Comparison of ENCODE assay signal across 16 cellular contexts in the genomic region with DNA sequence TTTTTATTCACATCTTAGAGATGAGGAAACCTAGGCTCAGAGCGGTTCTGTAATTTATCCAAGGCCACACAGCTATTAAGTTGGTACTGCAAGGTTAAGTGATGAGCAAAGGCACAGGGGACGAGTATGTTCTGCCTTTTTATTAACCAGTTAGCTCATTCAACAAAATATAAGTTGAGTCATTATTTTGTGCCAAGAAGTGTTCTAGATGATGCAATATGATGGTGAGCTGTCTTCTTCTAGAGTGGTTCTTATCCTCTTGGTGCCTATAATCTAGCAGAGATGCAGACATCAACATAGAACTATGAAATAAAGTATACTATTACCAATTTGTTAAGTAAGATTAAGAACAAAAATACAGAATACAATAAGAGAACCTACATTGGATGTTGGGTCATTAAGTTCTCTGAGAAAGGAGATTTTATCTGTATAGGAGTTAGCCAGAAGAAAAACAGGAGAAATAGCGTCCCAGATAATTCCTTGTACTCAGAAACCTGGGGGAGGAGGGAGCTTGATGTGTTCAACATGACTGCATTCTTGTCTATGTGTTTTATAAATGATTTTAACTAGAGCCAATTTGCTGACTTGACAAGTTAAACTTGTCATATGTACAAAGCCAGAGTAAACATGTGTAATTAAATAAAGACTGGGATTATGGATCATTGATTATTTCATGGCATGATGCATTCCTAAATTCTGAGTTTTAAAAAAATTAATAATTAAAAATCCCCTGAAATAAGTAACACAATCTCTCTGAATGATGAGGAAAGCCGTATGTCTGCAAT.
DNase-seq lines count a peak whose midpoint lies in the region; TF ChIP-seq lines count a peak whose summit lies in the region.
"Had no signal": no experiment of that assay in that cellular context is flagged by ENCODE, and none has a peak within 500 bp of the region (broad histone marks: within the 10 kb centered on the region; RNA-seq: fewer than 3 reads in every experiment).

No MANE protein-coding gene starts in this region.

- H3K27ac ChIP-seq in osteoblast (ENCODE audit: low read depth, low read length) = peak overlapping the region; percentile 48

- no peaks in the 10 kb centered on the region for H3K36me3 ChIP-seq in osteoblast (ENCODE audit: insufficient read depth, low read length)
- H3K36me3 ChIP-seq: BE2C had no signal

- no peaks in the 10 kb centered on the region for H3K79me2 ChIP-seq in osteoblast (ENCODE audit: insufficient read depth, low read length)

- TF ChIP-seq CTCF in fibroblast of pulmonary artery (IDR thresholded peaks at IDR 0.05; ENCODE audit: low read length, missing control alignments) = no peak
- TF ChIP-seq CTCF in osteoblast (IDR thresholded peaks at IDR 0.05; ENCODE audit: extremely low read depth, low read depth, low read length) = no peak

- peak overlapping the region; percentile 23 for H3K4me2 ChIP-seq in osteoblast (ENCODE audit: insufficient read depth, low read length)

- H2AFZ ChIP-seq in osteoblast (ENCODE audit: low read length) = no peak overlapping the region

- DNase-seq in ELR (ENCODE audit: low read depth) (peak; percentile 41), amniotic epithelial cell (ENCODE audit: low read depth) (peak; percentile 64), fibroblast of pulmonary artery (ENCODE audit: low read depth) (peak; percentile 24), osteoblast (ENCODE audit: insufficient read length, low spot score, missing footprints) (no peak), NCI-H446 (lab: John Stamatoyannopoulos, UW) (no peak), HUDEP-2 (lab: John Stamatoyannopoulos, UW; ENCODE audit: unreplicated experiment in 76 of 76) (no peak)
- DNase-seq in stimulated activated CD4-positive, alpha-beta T cell treated with anti-CD3 and anti-CD28 coated beads, Interleukin-4, amount 100 ng/mL, for 4 hours = no peak
- DNase-seq: BE2C; Calu3; CD4-positive, alpha-beta memory T cell; Kasumi-1; NCI-H1105; NCI-H1694 treated with DMSO at 0.1 percent for 48 hours; NCI-H2107; NCI-H2227 treated with DMSO at 0.1 percent for 48 hours; Right ventricle myocardium superior had no signal

- H3K9me3 ChIP-seq in osteoblast (ENCODE audit: low read depth, low read length) = no peaks in the 10 kb centered on the region
- H3K9me3 ChIP-seq: BE2C had no signal

- no peaks in the 10 kb centered on the region for H3K27me3 ChIP-seq in osteoblast (ENCODE audit: insufficient read depth, low read length)
- H3K27me3 ChIP-seq: BE2C had no signal

- H3K4me1 ChIP-seq in osteoblast (ENCODE audit: insufficient read depth, low read length) = peaks cover 16% of the 10 kb centered on the region
- H3K4me1 ChIP-seq: BE2C had no signal

- H4K20me1 ChIP-seq in osteoblast (ENCODE audit: insufficient read depth, low read length) = no peaks in the 10 kb centered on the region

- no peak overlapping the region for H3K4me3 ChIP-seq in fibroblast of pulmonary artery (replicated peaks; ENCODE audit: low read depth, low read length)
- no peak overlapping the region for H3K4me3 ChIP-seq in osteoblast (ENCODE audit: insufficient read depth, low read length)

Comparison
In these comparisons a context has a peak if more than half of its experiments do, and no peak if none do; other contexts are left out.
1. DNase-seq: peak in ELR (single experiment), amniotic epithelial cell (single experiment) and fibroblast of pulmonary artery (single experiment); none in osteoblast (single experiment), stimulated activated CD4-positive, alpha-beta T cell treated with anti-CD3 and anti-CD28 coated beads, Interleukin-4, amount 100 ng/mL, for 4 hours (0 of 2), NCI-H446 (0 of 2) and HUDEP-2 (0 of 76).